ENCODE assay signal across 27 cellular contexts in genomic region chr2:189533274-189534035, GRCh38. TPM values are rescaled to one million over a fixed set of nuclear protein-coding genes. Genes with fewer than 3 reads are reported as not detected.
DNase-seq lines count a peak whose midpoint lies in the region; ATAC-seq, FAIRE-seq and TF ChIP-seq lines count a peak whose summit lies in the region.
"Had no signal": no experiment of that assay in that cellular context is flagged by ENCODE, and none has a peak within 500 bp of the region (broad histone marks: within the 10 kb centered on the region; RNA-seq: fewer than 3 reads in every experiment).

No MANE protein-coding gene starts in this region.

- in situ Hi-C loops in IMR-90 (cut with MboI; ENCODE audit: low sequenced_read_pairs): no loop called here

- no peak overlapping the region for H3K4me3 Mint-ChIP-seq in chondrocyte (ENCODE audit: unreplicated experiment)
- H3K4me3 Mint-ChIP-seq: activated CD4-positive, alpha-beta T cell treated with anti-CD3 and anti-CD28 coated beads, Interleukin-2, amount 10 ng/mL, durations not matched to agents 7 days and 5 days; activated naive CD8-positive, alpha-beta T cell treated with anti-CD3 and anti-CD28 coated beads, Interleukin-2, amount 10 ng/mL, durations not matched to agents 7 days and 5 days; CD8-positive, alpha-beta memory T cell; stimulated activated naive CD8-positive, alpha-beta T cell treated with anti-CD3 and anti-CD28 coated beads, Interleukin-15, Interleukin-2, amounts not matched to agents 100 ng/mL and 50 ng/mL, for 24 hours; type B pancreatic cell had no signal

- TF ChIP-seq RAD21 in IMR-90 (IDR thresholded peaks at IDR 0.05; ENCODE audit: low read length) (no peak), liver (IDR thresholded peaks at IDR 0.05) (peak in 1 of 2 donors; percentile 3)

- H3K4me1 Mint-ChIP-seq in chondrocyte (ENCODE audit: low read depth): peaks cover 38% of the 10 kb centered on the region
- H3K4me1 Mint-ChIP-seq: activated CD4-positive, alpha-beta T cell treated with anti-CD3 and anti-CD28 coated beads, Interleukin-2, amount 10 ng/mL, durations not matched to agents 7 days and 5 days; activated naive CD8-positive, alpha-beta T cell treated with anti-CD3 and anti-CD28 coated beads, Interleukin-2, amount 10 ng/mL, durations not matched to agents 7 days and 5 days; CD8-positive, alpha-beta memory T cell had no signal

- H3K9me1 ChIP-seq in IMR-90 (ENCODE audit: insufficient read depth, low read length): no peaks in the 10 kb centered on the region

- H3K9me3 Mint-ChIP-seq in chondrocyte (ENCODE audit: low read depth): no peaks in the 10 kb centered on the region
- H3K9me3 Mint-ChIP-seq: activated CD4-positive, alpha-beta T cell treated with anti-CD3 and anti-CD28 coated beads, Interleukin-2, amount 10 ng/mL, durations not matched to agents 7 days and 5 days; activated naive CD8-positive, alpha-beta T cell treated with anti-CD3 and anti-CD28 coated beads, Interleukin-2, amount 10 ng/mL, durations not matched to agents 7 days and 5 days; CD8-positive, alpha-beta memory T cell; stimulated activated naive CD8-positive, alpha-beta T cell treated with anti-CD3 and anti-CD28 coated beads, Interleukin-15, Interleukin-2, amounts not matched to agents 100 ng/mL and 50 ng/mL, for 24 hours had no signal

- H3K9ac ChIP-seq in IMR-90 (ENCODE audit: low read depth, low read length) (no peak overlapping the region), liver (ENCODE audit: low read depth in 1 of 2, low read length in 2 of 2) (no peak overlapping the region)

- no peak for DNase-seq in IMR-90
- no peak for DNase-seq in chondrocyte (ENCODE audit: low spot score)
- DNase-seq in small intestine: peak; percentile 86
- no peak for DNase-seq in Kasumi-1 (lab: John Stamatoyannopoulos, UW)
- no peak for DNase-seq in putamen (ENCODE audit: low spot score)
- DNase-seq in activated CD4-positive, alpha-beta T cell treated with anti-CD3 and anti-CD28 coated beads for 4 hours: no peak
- DNase-seq: activated CD4-positive, alpha-beta T cell treated with anti-CD3 and anti-CD28 coated beads, Interleukin-2, amount 10 ng/mL, durations not matched to agents 7 days and 5 days; activated CD8-positive, alpha-beta memory T cell treated with anti-CD3 and anti-CD28 coated beads, Interleukin-2, amount 50 U/mL, for 4 hours; activated naive CD8-positive, alpha-beta T cell treated with anti-CD3 and anti-CD28 coated beads, Interleukin-2, amount 10 ng/mL, durations not matched to agents 7 days and 5 days; CD8-positive, alpha-beta memory T cell; GF-D8; islet precursor cell; MG63; NCI-H2171; NCI-H526 treated with DMSO at 0.1 percent for 48 hours; SHP77; stimulated activated CD4-positive, alpha-beta T cell treated with anti-CD3 and anti-CD28 coated beads, Interleukin-4, amount 100 ng/mL, for 1 hour; T-helper 1 cell had no signal

- H3K36me3 ChIP-seq in IMR-90 (ENCODE audit: control insufficient read depth, insufficient read depth, low read length): no peaks in the 10 kb centered on the region
- no peaks in the 10 kb centered on the region for H3K36me3 ChIP-seq in liver (ENCODE audit: control insufficient read depth in 4 of 4, insufficient read depth in 3 of 4, low read depth in 1 of 4, low read length in 3 of 4)
- H3K36me3 ChIP-seq in small intestine (ENCODE audit: control insufficient read depth in 2 of 2, insufficient read depth in 2 of 2, low read length in 2 of 2): no peaks in the 10 kb centered on the region
- H3K36me3 ChIP-seq: MG63 had no signal

- ATAC-seq in IMR-90 (ENCODE audit: low read depth) (no peak), HG03342 (IDR thresholded peaks at IDR 0.05; ENCODE audit: unreplicated experiment) (no peak)
- ATAC-seq: GM12878 had no signal

- no peak overlapping the region for H2BK5ac ChIP-seq in IMR-90 (ENCODE audit: low read depth, low read length, poor library complexity, severe bottlenecking)

- H3K27me3 Mint-ChIP-seq in chondrocyte (ENCODE audit: low read depth): no peaks in the 10 kb centered on the region
- H3K27me3 Mint-ChIP-seq: activated naive CD8-positive, alpha-beta T cell treated with anti-CD3 and anti-CD28 coated beads, Interleukin-2, amount 10 ng/mL, durations not matched to agents 7 days and 5 days; stimulated activated naive CD8-positive, alpha-beta T cell treated with anti-CD3 and anti-CD28 coated beads, Interleukin-15, Interleukin-2, amounts not matched to agents 100 ng/mL and 50 ng/mL, for 24 hours; type B pancreatic cell had no signal

- no peak overlapping the region for H3K23ac ChIP-seq in IMR-90 (ENCODE audit: low read depth, low read length)

- H3K4me2 ChIP-seq in IMR-90 (ENCODE audit: low read depth, low read length): no peak overlapping the region
- H3K4me2 ChIP-seq: smooth muscle cell had no signal

- intact Hi-C loops in IMR-90 (cut with micrococcal nuclease): no loop called here

- POLR2A ChIA-PET in IMR-90 (lab: Charles Lee; ENCODE audit: unreplicated experiment): no interaction called here

- peaks cover 3% of the 10 kb centered on the region for H3K4me1 ChIP-seq in IMR-90 (ENCODE audit: control insufficient read depth, insufficient read depth, low read length)
- peaks cover 0 to 3% (median 0%) of the 10 kb centered on the region in 4 donors for H3K4me1 ChIP-seq in liver (ENCODE audit: control insufficient read depth in 4 of 4, insufficient read depth in 4 of 4, low read length in 3 of 4)
- H3K4me1 ChIP-seq in small intestine (ENCODE audit: control insufficient read depth in 2 of 2, insufficient read depth in 1 of 2, low read depth in 1 of 2, low read length in 1 of 2): peaks cover 0 to 5% of the 10 kb centered on the region in 2 donors

- H3K27me3 ChIP-seq in IMR-90 (ENCODE audit: control insufficient read depth, insufficient read depth, low read length) (no peaks in the 10 kb centered on the region), liver (ENCODE audit: control insufficient read depth in 4 of 4, insufficient read depth in 4 of 4, low read length in 3 of 4) (no peaks in the 10 kb centered on the region), small intestine (ENCODE audit: control insufficient read depth in 2 of 2, insufficient read depth in 2 of 2, low read length in 2 of 2) (no peaks in the 10 kb centered on the region)
- H3K27me3 ChIP-seq: MG63 had no signal

- 81% methylated on average over 3 of the region's 6 CpGs; no CpG with 5 or more reads in 1 of the 2 experiments for whole genome bisulfite sequencing in IMR-90 (ENCODE audit: extremely low coverage in 2 of 2, insufficient read length in 1 of 2), 2 experiments
- WGBS in liver: 86% methylated on average over 6 of the region's 6 CpGs
- 73 to 81% (median 76%) methylated on average over 6 of the region's 6 CpGs for WGBS in small intestine, 3 donors

- H4K5ac ChIP-seq in IMR-90 (ENCODE audit: low read depth, low read length): peak overlapping the region; percentile 12; the same call in 1 of the 2 replicates

- TF ChIP-seq POLR2A in IMR-90 (IDR thresholded peaks at IDR 0.05; ENCODE audit: low read depth, low read length): no peak

- H2BK20ac ChIP-seq in IMR-90 (ENCODE audit: low read depth, low read length): peak overlapping the region; percentile 27; the same call in 1 of the 2 replicates

- H3K4me3 ChIP-seq in IMR-90 (ENCODE audit: insufficient read depth, low read depth, low read length) (no peak overlapping the region), liver (ENCODE audit: low read depth in 1 of 3, low read length in 3 of 3) (no peak overlapping the region), small intestine (ENCODE audit: low read depth in 1 of 2, low read length in 2 of 2) (no peak overlapping the region)
- H3K4me3 ChIP-seq: GM12878, MG63, smooth muscle cell had no signal

- no peak for FAIRE-seq in small intestine (lab: Jason Lieb, UNC)
- FAIRE-seq: bronchial epithelial cell, frontal cortex, GM12878 had no signal

- no peak overlapping the region for H2AK5ac ChIP-seq in IMR-90 (ENCODE audit: low read depth, low read length)

- peak overlapping the region; percentile 62 for H3K27ac Mint-ChIP-seq in chondrocyte (ENCODE audit: unreplicated experiment)
- H3K27ac Mint-ChIP-seq: activated CD4-positive, alpha-beta T cell treated with anti-CD3 and anti-CD28 coated beads, Interleukin-2, amount 10 ng/mL, durations not matched to agents 7 days and 5 days; activated naive CD8-positive, alpha-beta T cell treated with anti-CD3 and anti-CD28 coated beads, Interleukin-2, amount 10 ng/mL, durations not matched to agents 7 days and 5 days; CD8-positive, alpha-beta memory T cell; stimulated activated naive CD8-positive, alpha-beta T cell treated with anti-CD3 and anti-CD28 coated beads, Interleukin-15, Interleukin-2, amounts not matched to agents 100 ng/mL and 50 ng/mL, for 24 hours; type B pancreatic cell had no signal

- no peak overlapping the region for H3K4ac ChIP-seq in IMR-90 (ENCODE audit: low read depth, low read length)

- no TSS peak for BruUV-seq in IMR-90 (replicated peaks; lab: Mats Ljungman, UMichigan)

- H2AFZ ChIP-seq in IMR-90 (replicated peaks; ENCODE audit: low read length, poor library complexity): no peak overlapping the region

- H2AK9ac ChIP-seq in IMR-90 (replicated peaks; ENCODE audit: low read depth, low read length, poor library complexity): no peak overlapping the region

- H3K9me3 ChIP-seq in IMR-90 (ENCODE audit: control insufficient read depth, insufficient read depth, low read length) (no peaks in the 10 kb centered on the region), liver (ENCODE audit: control insufficient read depth in 4 of 4, low read length in 3 of 4) (no peaks in the 10 kb centered on the region), small intestine (ENCODE audit: control insufficient read depth, low read depth) (no peaks in the 10 kb centered on the region)
- H3K9me3 ChIP-seq: MG63 had no signal

- peak overlapping the region; percentile 91 for H3K18ac ChIP-seq in IMR-90 (ENCODE audit: low read depth, low read length)

- CTCF ChIA-PET in IMR-90 (lab: Yijun Ruan, JAX): interaction anchor here (0.8 kb wide), 1 partner anchor 51 kb away, joined by 3 read pairs; no protein-coding TSS in a partner anchor

- 0 out of 3 replicates have a peak overlapping the region, but pooled peaks have one; percentile 30 for H2BK15ac ChIP-seq in IMR-90 (ENCODE audit: low read depth, low read length)

- H3K27ac ChIP-seq in IMR-90 (ENCODE audit: insufficient read depth, low read length) (no peak overlapping the region), liver (ENCODE audit: low read depth in 1 of 2, low read length in 2 of 2) (no peak overlapping the region), small intestine (ENCODE audit: low read depth in 1 of 2, low read length in 1 of 2) (peak overlapping the region in 1 of 2 donors; percentile 64)
- H3K27ac ChIP-seq: epithelial cell of prostate had no signal

- no peaks in the 10 kb centered on the region for H3K79me1 ChIP-seq in IMR-90 (ENCODE audit: low read depth in 1 of 2, low read length in 2 of 2)

- H4K91ac ChIP-seq in IMR-90 (ENCODE audit: insufficient read depth, low read depth, low read length): no peak overlapping the region

- no peak for TF ChIP-seq CTCF in IMR-90 (conservative IDR thresholded peaks at IDR 0.05; ENCODE audit: low read depth, low read length)
- TF ChIP-seq CTCF in chondrocyte (IDR thresholded peaks at IDR 0.05): no peak
- no peak for TF ChIP-seq CTCF in liver (IDR thresholded peaks at IDR 0.05; ENCODE audit: low read depth, low read length, missing input control)

- no peak overlapping the region for H3K56ac ChIP-seq in IMR-90 (ENCODE audit: extremely low read depth, insufficient read depth, low read length)

- no peak overlapping the region for H4K8ac ChIP-seq in IMR-90 (ENCODE audit: low read depth in 2 of 2, low read length in 2 of 2)

- no peak overlapping the region for H2BK120ac ChIP-seq in IMR-90 (ENCODE audit: low read depth, low read length)

- H4K20me1 ChIP-seq in IMR-90 (ENCODE audit: insufficient read depth, low read length): no peaks in the 10 kb centered on the region

- H3K14ac ChIP-seq in IMR-90 (replicated peaks; ENCODE audit: low read depth, low read length): no peak overlapping the region

- H3K36me3 Mint-ChIP-seq in chondrocyte (ENCODE audit: low read depth): peaks cover 2% of the 10 kb centered on the region
- H3K36me3 Mint-ChIP-seq: activated naive CD8-positive, alpha-beta T cell treated with anti-CD3 and anti-CD28 coated beads, Interleukin-2, amount 10 ng/mL, durations not matched to agents 7 days and 5 days; CD8-positive, alpha-beta memory T cell; type B pancreatic cell had no signal

- dilution Hi-C loops in IMR-90 (cut with HindIII; ENCODE audit: low sequenced_read_pairs, unreplicated experiment): no loop called here

RNA-seq across cellular contexts. Expression of gene SLC40A1, which starts 47.1 kb away (rescaled TPM):
- total RNA-seq in IMR-90 (2012; rRNA removed): 3.9 and 5.0 TPM in 2 replicates
- 1.3 and 1.5 TPM in 2 replicates for polyA plus RNA-seq in IMR-90 (2012; rRNA removed)
- 1.0 and 1.5 TPM in 2 replicates for polyA plus RNA-seq in IMR-90 (2012; cell fraction: cytosol; rRNA removed)
- 0.25 and 1.4 TPM in 2 replicates for polyA plus RNA-seq in IMR-90 (2012; cell fraction: nucleus; rRNA removed; ENCODE audit: low replicate concordance)
- total RNA-seq in chondrocyte: 15.0 to 21.7 TPM (median 20.3 TPM) in 3 replicates
- 100 to 1,000 TPM; 231 to 572 TPM for total RNA-seq in liver
- polyA plus RNA-seq in liver: 100 to 1,000 TPM in 1 of 2 donors, 10 to 100 TPM in 1; 97.4 to 105 TPM
- 100 to 1,000 TPM in 1 of 3 donors, 10 to 100 TPM in 2; 72.6 to 212 (median 97.3) TPM for polyA plus RNA-seq in small intestine

Comparison
In these comparisons a context has a peak if more than half of its experiments do, and no peak if none do; other contexts are left out.
1. RNA of gene SLC40A1, which starts 47.1 kb away (total RNA-seq): 231 to 572 TPM in liver; 15.0 to 21.7 TPM in chondrocyte and 3.9 to 5.0 TPM in IMR-90; every median in the first group is over 10 times any median in the second.